ENCODE assay signal across 11 cellular contexts in genomic region chr2:144471316-144472045, GRCh38. TPM values are rescaled to one million over a fixed set of nuclear protein-coding genes. Genes with fewer than 3 reads are reported as not detected.
DNase-seq lines count a peak whose midpoint lies in the region; ATAC-seq and TF ChIP-seq lines count a peak whose summit lies in the region.
"Had no signal": no experiment of that assay in that cellular context is flagged by ENCODE, and none has a peak within 500 bp of the region (broad histone marks: within the 10 kb centered on the region; RNA-seq: fewer than 3 reads in every experiment).

No MANE protein-coding gene starts in this region.

- H3K23ac ChIP-seq in mesendoderm (ENCODE audit: low read length), result no peak overlapping the region

- DNase-seq in GM10266 (ENCODE audit: extremely low spot score), result peak; percentile 31
- peak; percentile 43 for DNase-seq in GM20000 (ENCODE audit: low spot score)
- DNase-seq in NCI-H1694 (lab: John Stamatoyannopoulos, UW), result no peak
- no peak for DNase-seq in mesendoderm
- no peak for DNase-seq in mesenteric fat pad (ENCODE audit: low spot score)
- DNase-seq in 8988T, result no peak
- DNase-seq: cortex of kidney, DMS79 treated with DMSO at 0.1 percent for 48 hours, T1000 had no signal

- TF ChIP-seq CTCF in GM10266 (IDR thresholded peaks at IDR 0.05; ENCODE audit: control insufficient read depth, insufficient read depth, low read depth, missing control alignments) (no peak), GM20000 (IDR thresholded peaks at IDR 0.05; ENCODE audit: extremely low read depth, missing control alignments) (no peak)

- no peak overlapping the region for H4K8ac ChIP-seq in mesendoderm (ENCODE audit: low read depth, low read length)

- no peak overlapping the region for H2BK120ac ChIP-seq in mesendoderm (ENCODE audit: low read depth, low read length)

- H2BK5ac ChIP-seq in mesendoderm (ENCODE audit: low read length), result no peak overlapping the region

- no peaks in the 10 kb centered on the region for H3K79me2 ChIP-seq in mesendoderm (ENCODE audit: control insufficient read depth, insufficient read depth, low read length)

- WGBS in ectodermal cell, 2 experiments, result 20% methylated on average over 2 of the region's 2 CpGs; no CpG with 5 or more reads in 1 of the 2 experiments
- no CpG with 5 or more reads among the region's 2 CpGs for WGBS in mesendoderm (ENCODE audit: extremely low coverage, insufficient coverage, low lambda C conversion rate)

- H3K4me1 ChIP-seq in ectodermal cell (ENCODE audit: control insufficient read depth, insufficient read depth, low read length), result peaks cover 61% of the 10 kb centered on the region
- peaks cover 19% of the 10 kb centered on the region for H3K4me1 ChIP-seq in mesendoderm (ENCODE audit: control insufficient read depth, low read depth, low read length)

- H3K4me3 ChIP-seq in ectodermal cell (ENCODE audit: insufficient read depth, low read depth, low read length), result no peak overlapping the region
- no peak overlapping the region for H3K4me3 ChIP-seq in mesendoderm (ENCODE audit: low read length)

- no peak overlapping the region for H2BK15ac ChIP-seq in mesendoderm (replicated peaks; ENCODE audit: low read depth)

- no peaks in the 10 kb centered on the region for H3K9me3 ChIP-seq in ectodermal cell (ENCODE audit: control insufficient read depth, low read length)

- ATAC-seq in HG03175 (IDR thresholded peaks at IDR 0.05; ENCODE audit: unreplicated experiment), result peak; percentile 67

- no peak overlapping the region for H3K4ac ChIP-seq in mesendoderm (ENCODE audit: low read depth, low read length)

- H3K4me2 ChIP-seq in mesendoderm (ENCODE audit: low read length), result no peak overlapping the region

- no peak overlapping the region for H3K18ac ChIP-seq in mesendoderm (ENCODE audit: low read length)

- peak overlapping the region; percentile 73 for H3K27ac ChIP-seq in ectodermal cell (ENCODE audit: insufficient read depth, low read depth, low read length, poor library complexity, severe bottlenecking)
- H3K27ac ChIP-seq in mesendoderm (ENCODE audit: low read depth, low read length), result no peak overlapping the region

- H3K27me3 ChIP-seq in ectodermal cell (ENCODE audit: control insufficient read depth, insufficient read depth, low read length, poor library complexity, severe bottlenecking), result no peaks in the 10 kb centered on the region
- no peaks in the 10 kb centered on the region for H3K27me3 ChIP-seq in mesendoderm (ENCODE audit: insufficient read depth, low read length, poor library complexity)

- no peak overlapping the region for H3K56ac ChIP-seq in mesendoderm (ENCODE audit: low read length)

- peaks cover 5% of the 10 kb centered on the region for H3K36me3 ChIP-seq in ectodermal cell (ENCODE audit: control insufficient read depth, insufficient read depth, low read length)
- no peaks in the 10 kb centered on the region for H3K36me3 ChIP-seq in mesendoderm (ENCODE audit: control insufficient read depth, insufficient read depth, low read length)

- no peaks in the 10 kb centered on the region for H3K79me1 ChIP-seq in mesendoderm (ENCODE audit: low read length)

- no peak overlapping the region for H4K5ac ChIP-seq in mesendoderm (ENCODE audit: low read length)

- H3K9ac ChIP-seq in mesendoderm (ENCODE audit: low read length), result no peak overlapping the region

- H2AK5ac ChIP-seq in mesendoderm (ENCODE audit: low read length), result no peak overlapping the region

RNA-seq across cellular contexts. Expression of gene ZEB2, which starts 48.4 kb away (rescaled TPM):
- polyA plus RNA-seq in ectodermal cell (2013, experiment 1 of 4), result 134 TPM
- polyA plus RNA-seq in ectodermal cell (2013, experiment 2 of 4), result 125 TPM
- 87.6 TPM for polyA plus RNA-seq in ectodermal cell (2013, experiment 3 of 4)
- 98.3 TPM for polyA plus RNA-seq in ectodermal cell (2013, experiment 4 of 4)
- polyA plus RNA-seq in mesendoderm (2013, experiment 1 of 2), result 0.74 TPM
- 0.83 TPM for polyA plus RNA-seq in mesendoderm (2013, experiment 2 of 2)
- total RNA-seq in mesenteric fat pad, result 329 TPM

Comparison
In these comparisons a context has a peak if more than half of its experiments do, and no peak if none do; other contexts are left out.
1. DNase-seq: peak in GM10266 (single experiment) and GM20000 (single experiment); none in NCI-H1694 (single experiment), mesendoderm (single experiment), mesenteric fat pad (single experiment) and 8988T (single experiment).